Comparison of ENCODE assay signal across 23 cellular contexts in the genomic region with DNA sequence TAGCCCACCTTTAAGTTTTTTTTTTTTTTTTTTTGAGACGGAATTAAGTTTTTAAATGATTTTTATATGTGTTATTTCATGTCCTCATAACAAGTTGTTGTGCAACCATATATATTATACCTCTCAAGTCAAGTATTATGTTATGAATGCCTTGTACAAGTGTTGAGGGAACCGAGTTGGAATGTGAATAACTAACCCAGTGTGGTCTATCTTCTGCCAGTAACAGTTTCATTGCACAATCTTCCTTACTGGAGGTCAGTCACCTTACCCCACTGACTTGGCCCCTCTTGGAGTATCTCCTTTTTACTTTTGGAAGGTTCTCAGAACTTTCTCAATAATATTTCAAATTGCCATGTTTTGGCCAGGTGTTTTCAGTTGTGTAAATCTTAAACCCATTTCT.
"Had no signal": no experiment of that assay in that cellular context is flagged by ENCODE, and none has a peak within 500 bp of the region (broad histone marks: within the 10 kb centered on the region; RNA-seq: fewer than 3 reads in every experiment).

No MANE protein-coding gene starts in this region.

- H3K79me2 ChIP-seq: hepatocyte had no signal

- H3K4me2 ChIP-seq: hepatocyte had no signal

- H2AFZ ChIP-seq: hepatocyte had no signal

- H3K36me3 ChIP-seq: colonic mucosa, esophagus muscularis mucosa, gastroesophageal sphincter, heart left ventricle, left lung, lower lobe of right lung had no signal

- H3K4me1 ChIP-seq: colonic mucosa, esophagus muscularis mucosa, foreskin keratinocyte, gastroesophageal sphincter, heart left ventricle, left lung, lower lobe of right lung had no signal

- H3K27ac ChIP-seq: colonic mucosa, epithelial cell of prostate, esophagus muscularis mucosa, foreskin keratinocyte, gastroesophageal sphincter, heart left ventricle, hepatocyte, left lung, lower lobe of right lung had no signal

- H3K9me3 ChIP-seq: colonic mucosa, esophagus muscularis mucosa, gastroesophageal sphincter, left lung, lower lobe of right lung, mucosa of descending colon had no signal

- DNase-seq: colonic mucosa; cortex of kidney; effector CD8-positive, alpha-beta T cell; effector memory CD8-positive, alpha-beta T cell; endodermal cell; foreskin keratinocyte; heart left ventricle; hypothalamus; immature natural killer cell; islet precursor cell; kidney; kidney glomerular epithelial cell; left cardiac atrium; left lung; left ventricle myocardium superior; lower lobe of right lung; mesenchymal stem cell; mucosa of descending colon; naive B cell had no signal

- H3K27me3 ChIP-seq: colonic mucosa, esophagus muscularis mucosa, foreskin keratinocyte, gastroesophageal sphincter, hepatocyte, left lung had no signal

- H3K4me3 ChIP-seq: colonic mucosa, esophagus muscularis mucosa, gastroesophageal sphincter, heart left ventricle, hepatocyte, left lung, lower lobe of right lung, mucosa of descending colon had no signal

- ATAC-seq: effector memory CD8-positive, alpha-beta T cell; foreskin keratinocyte; gastroesophageal sphincter; heart left ventricle; left cardiac atrium; left lung; left ventricle myocardium superior; lower lobe of right lung; mucosa of descending colon had no signal
